ENCODE assay signal across 9 cellular contexts in genomic region chr12:79373896-79374499, GRCh38.
DNase-seq lines count a peak whose midpoint lies in the region; ATAC-seq and TF ChIP-seq lines count a peak whose summit lies in the region.
"Had no signal": no experiment of that assay in that cellular context is flagged by ENCODE, and none has a peak within 500 bp of the region (broad histone marks: within the 10 kb centered on the region; RNA-seq: fewer than 3 reads in every experiment).

No MANE protein-coding gene starts in this region.

- H3K27me3 ChIP-seq in ovary: no peaks in the 10 kb centered on the region
- H3K27me3 ChIP-seq: pancreas had no signal

- no peak overlapping the region for H3K4me3 Mint-ChIP-seq in CD14-positive monocyte
- no peak overlapping the region for H3K4me3 Mint-ChIP-seq in activated T-helper 2 cell treated with anti-CD3 and anti-CD28 coated beads, Interferon-gamma antibody, Interleukin-2, Interleukin-4, amounts not matched to agents 10 μg/mL and 5 μg/mL and 100 μg/mL, durations not matched to agents 14 hours and 24 hours and 36 hours (ENCODE audit: low read depth)

- no peak overlapping the region for H3K27ac Mint-ChIP-seq in CD14-positive monocyte
- no peak overlapping the region for H3K27ac Mint-ChIP-seq in activated T-helper 2 cell treated with anti-CD3 and anti-CD28 coated beads, Interferon-gamma antibody, Interleukin-2, Interleukin-4, amounts not matched to agents 10 μg/mL and 5 μg/mL and 100 μg/mL, durations not matched to agents 14 hours and 24 hours and 36 hours

- H3K27ac ChIP-seq in ovary: no peak overlapping the region
- H3K27ac ChIP-seq: pancreas had no signal

- H3K4me1 ChIP-seq in ovary (ENCODE audit: insufficient read depth): no peaks in the 10 kb centered on the region
- H3K4me1 ChIP-seq: pancreas had no signal

- H3K9me3 Mint-ChIP-seq in CD14-positive monocyte: peaks cover 0 to 3% (median 0%) of the 10 kb centered on the region in 7 donors
- H3K9me3 Mint-ChIP-seq in activated T-helper 2 cell treated with anti-CD3 and anti-CD28 coated beads, Interferon-gamma antibody, Interleukin-2, Interleukin-4, amounts not matched to agents 10 μg/mL and 5 μg/mL and 100 μg/mL, durations not matched to agents 14 hours and 24 hours and 36 hours: no peaks in the 10 kb centered on the region

- no peaks in the 10 kb centered on the region for H3K4me1 Mint-ChIP-seq in CD14-positive monocyte
- no peaks in the 10 kb centered on the region for H3K4me1 Mint-ChIP-seq in activated T-helper 2 cell treated with anti-CD3 and anti-CD28 coated beads, Interferon-gamma antibody, Interleukin-2, Interleukin-4, amounts not matched to agents 10 μg/mL and 5 μg/mL and 100 μg/mL, durations not matched to agents 14 hours and 24 hours and 36 hours (ENCODE audit: low read depth)

- DNase-seq in CD14-positive monocyte (ENCODE audit: low spot score) (no peak), NCI-H446 treated with DMSO at 0.1 percent for 48 hours (lab: John Stamatoyannopoulos, UW) (peak; percentile 8), choroid plexus epithelial cell (ENCODE audit: low read depth) (peak; percentile 65), ovary (peak in 3 of 5 donors; percentile 25 to 40 (median 38))
- no peak for DNase-seq in activated T-helper 2 cell treated with anti-CD3 and anti-CD28 coated beads, Interferon-gamma antibody, Interleukin-2, Interleukin-4, amounts not matched to agents 10 μg/mL and 5 μg/mL and 100 μg/mL, durations not matched to agents 14 hours and 24 hours and 36 hours (ENCODE audit: low spot score)
- no peak for DNase-seq in activated naive CD4-positive, alpha-beta T cell (lab: John Stamatoyannopoulos, UW)
- DNase-seq: pancreas had no signal

- intact Hi-C loops in CD14-positive monocyte (cut with micrococcal nuclease): no loop called here
- intact Hi-C loops in ovary (cut with DNase I): no loop called here
- intact Hi-C loops in activated T-helper 2 cell treated with anti-CD3 and anti-CD28 coated beads, Interferon-gamma antibody, Interleukin-2, Interleukin-4, amounts not matched to agents 10 μg/mL and 5 μg/mL and 100 μg/mL, durations not matched to agents 14 hours and 24 hours and 36 hours (cut with micrococcal nuclease): loop anchor here (10.0 kb wide), 1 partner anchor 1229 kb away; no protein-coding TSS in a partner anchor

- H3K27me3 Mint-ChIP-seq in CD14-positive monocyte (ENCODE audit: low read depth in 3 of 3): peaks cover 0 to 4% (median 0%) of the 10 kb centered on the region in 3 donors
- H3K27me3 Mint-ChIP-seq in activated T-helper 2 cell treated with anti-CD3 and anti-CD28 coated beads, Interferon-gamma antibody, Interleukin-2, Interleukin-4, amounts not matched to agents 10 μg/mL and 5 μg/mL and 100 μg/mL, durations not matched to agents 14 hours and 24 hours and 36 hours (ENCODE audit: low read depth): no peaks in the 10 kb centered on the region

- H3K36me3 ChIP-seq in ovary: no peaks in the 10 kb centered on the region
- H3K36me3 ChIP-seq: pancreas had no signal

- TF ChIP-seq POLR2A in ovary (IDR thresholded peaks at IDR 0.05): no peak

- peak; percentile 54 for TF ChIP-seq CTCF in CD14-positive monocyte (IDR thresholded peaks at IDR 0.05)
- peak; percentile 94 for TF ChIP-seq CTCF in choroid plexus epithelial cell (conservative IDR thresholded peaks at IDR 0.05; ENCODE audit: low read depth, low read length)
- TF ChIP-seq CTCF in ovary (IDR thresholded peaks at IDR 0.05): peak in 2 of 3 donors; percentile 23 to 26

- ATAC-seq in GM18498 (IDR thresholded peaks at IDR 0.05; ENCODE audit: unreplicated experiment) (peak; percentile 89), HG02884 (IDR thresholded peaks at IDR 0.05; ENCODE audit: unreplicated experiment) (peak; percentile 70)

- 47 to 67% (median 57%) methylated on average over 5 of the region's 5 CpGs for WGBS in ovary, 3 donors

- no peaks in the 10 kb centered on the region for H3K9me3 ChIP-seq in ovary
- H3K9me3 ChIP-seq: pancreas had no signal

- no peaks in the 10 kb centered on the region for H3K36me3 Mint-ChIP-seq in CD14-positive monocyte
- H3K36me3 Mint-ChIP-seq in activated T-helper 2 cell treated with anti-CD3 and anti-CD28 coated beads, Interferon-gamma antibody, Interleukin-2, Interleukin-4, amounts not matched to agents 10 μg/mL and 5 μg/mL and 100 μg/mL, durations not matched to agents 14 hours and 24 hours and 36 hours (ENCODE audit: low read depth): no peaks in the 10 kb centered on the region

- TF ChIP-seq EP300 in ovary (IDR thresholded peaks at IDR 0.05): no peak

- no peak overlapping the region for H3K4me3 ChIP-seq in choroid plexus epithelial cell (ENCODE audit: low read depth, low read length)
- no peak overlapping the region for H3K4me3 ChIP-seq in ovary
- H3K4me3 ChIP-seq: pancreas had no signal

Comparison
In these comparisons a context has a peak if more than half of its experiments do, and no peak if none do; other contexts are left out.
1. DNase-seq: peak in NCI-H446 treated with DMSO at 0.1 percent for 48 hours (single experiment), choroid plexus epithelial cell (single experiment) and ovary (3 of 5); none in CD14-positive monocyte (single experiment), activated T-helper 2 cell treated with anti-CD3 and anti-CD28 coated beads, Interferon-gamma antibody, Interleukin-2, Interleukin-4, amounts not matched to agents 10 μg/mL and 5 μg/mL and 100 μg/mL, durations not matched to agents 14 hours and 24 hours and 36 hours (single experiment) and activated naive CD4-positive, alpha-beta T cell (0 of 4).
2. CTCF ChIP-seq: peak in every context shown above with its lines; median percentile 94 in choroid plexus epithelial cell; 54 in CD14-positive monocyte; 24 in ovary.